ENCODE assay signal across 21 cellular contexts in the genomic region with DNA sequence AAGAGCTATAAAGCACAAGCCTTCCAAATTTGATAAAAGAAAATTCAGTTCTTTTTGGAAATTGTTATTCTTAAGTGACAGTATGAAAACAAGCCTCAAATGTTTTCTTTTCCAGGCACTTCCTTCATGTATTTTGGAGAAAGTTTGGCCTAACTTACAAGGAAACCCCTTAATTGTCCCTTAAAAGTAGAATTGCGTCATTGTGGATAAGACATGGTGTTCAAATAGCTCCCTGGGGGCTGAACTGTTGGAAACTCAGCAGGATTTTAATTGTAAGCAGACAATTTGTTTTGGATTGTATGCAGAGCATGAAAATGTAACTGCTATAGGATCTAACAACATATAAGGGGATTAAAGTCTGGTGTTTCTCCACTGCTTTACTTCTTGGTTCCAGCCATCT. TPM values are rescaled to one million over a fixed set of nuclear protein-coding genes. Genes with fewer than 3 reads are reported as not detected.
A peak's percentile ranks its signal among the peaks of the same experiment; 100 is the strongest.
DNase-seq lines count a peak whose midpoint lies in the region; ATAC-seq, FAIRE-seq and TF ChIP-seq lines count a peak whose summit lies in the region.
"Had no signal": no experiment of that assay in that cellular context is flagged by ENCODE, and none has a peak within 500 bp of the region (broad histone marks: within the 10 kb centered on the region; RNA-seq: fewer than 3 reads in every experiment).

No MANE protein-coding gene starts in this region.

- H3K18ac ChIP-seq in IMR-90 (ENCODE audit: low read depth, low read length): no peak overlapping the region

- H3K36me3 ChIP-seq in IMR-90 (ENCODE audit: control insufficient read depth, insufficient read depth, low read length) (no peaks in the 10 kb centered on the region), kidney (ENCODE audit: control insufficient read depth in 1 of 2, insufficient read depth in 2 of 2, low read length in 2 of 2) (no peaks in the 10 kb centered on the region), tibial artery (no peaks in the 10 kb centered on the region)
- H3K36me3 ChIP-seq: spleen had no signal

- no peak for ATAC-seq in IMR-90 (ENCODE audit: low read depth)
- ATAC-seq in left colon: no peak
- ATAC-seq: mucosa of descending colon; stimulated activated naive CD8-positive, alpha-beta T cell treated with anti-CD3 and anti-CD28 coated beads, Interleukin-15, amount 100 ng/mL, for 72 hours had no signal

- H3K27me3 ChIP-seq in IMR-90 (ENCODE audit: control insufficient read depth, insufficient read depth, low read length) (no peaks in the 10 kb centered on the region), tibial artery (no peaks in the 10 kb centered on the region)
- H3K27me3 ChIP-seq: spleen had no signal

- DNase-seq in IMR-90 (no peak), fibroblast of peridontal ligament (ENCODE audit: extremely low read depth) (peak; percentile 84), kidney (no peak), tibial artery (peak in 1 of 2 donors; percentile 40), HUDEP-2 (lab: John Stamatoyannopoulos, UW; ENCODE audit: unreplicated experiment in 76 of 76) (no peak), left colon (no peak), HCEC 1CT (no peak)
- DNase-seq in central memory CD4-positive, alpha-beta T cell: no peak
- DNase-seq: activated CD4-positive, alpha-beta T cell treated with anti-CD3 and anti-CD28 coated beads, Interleukin-2, amount 10 ng/mL, durations not matched to agents 24 days and 14 days; CD4-positive, alpha-beta memory T cell; dermis blood vessel endothelial cell; DMS153; GDM1; KG1; mucosa of descending colon; NCI-H2227 treated with DMSO at 0.1 percent for 48 hours; NCI-H82; spleen; stimulated activated CD4-positive, alpha-beta T cell treated with anti-CD3 and anti-CD28 coated beads, Interleukin-4, amount 100 ng/mL, for 24 hours; stimulated activated naive CD8-positive, alpha-beta T cell treated with anti-CD3 and anti-CD28 coated beads, Interleukin-15, amount 100 ng/mL, for 72 hours; T-helper 1 cell had no signal

- POLR2A ChIA-PET in IMR-90 (lab: Charles Lee; ENCODE audit: unreplicated experiment): no interaction called here

- H4K20me1 ChIP-seq in IMR-90 (ENCODE audit: insufficient read depth, low read length): no peaks in the 10 kb centered on the region

- no peaks in the 10 kb centered on the region for H3K79me1 ChIP-seq in IMR-90 (ENCODE audit: low read depth in 1 of 2, low read length in 2 of 2)

- no peaks in the 10 kb centered on the region for H3K9me1 ChIP-seq in IMR-90 (ENCODE audit: insufficient read depth, low read length)

- WGBS in IMR-90 (ENCODE audit: extremely low coverage in 2 of 2, insufficient read length in 1 of 2), 2 experiments: no CpG with 5 or more reads among the region's 1 CpG

- H3K4me2 ChIP-seq in IMR-90 (ENCODE audit: low read depth, low read length): no peak overlapping the region

- no peak overlapping the region for H2AFZ ChIP-seq in IMR-90 (replicated peaks; ENCODE audit: low read length, poor library complexity)

- H2BK120ac ChIP-seq in IMR-90 (ENCODE audit: low read depth, low read length): no peak overlapping the region

- no peak overlapping the region for H4K5ac ChIP-seq in IMR-90 (ENCODE audit: low read depth, low read length)

- no TSS peak for BruUV-seq in IMR-90 (replicated peaks; lab: Mats Ljungman, UMichigan)

- H3K4ac ChIP-seq in IMR-90 (ENCODE audit: low read depth, low read length): no peak overlapping the region

- CTCF ChIA-PET in IMR-90 (lab: Yijun Ruan, JAX): no interaction called here

- H3K23ac ChIP-seq in IMR-90 (ENCODE audit: low read depth, low read length): no peak overlapping the region

- TF ChIP-seq RAD21 in IMR-90 (IDR thresholded peaks at IDR 0.05; ENCODE audit: low read length): no peak

- no peak overlapping the region for H4K91ac ChIP-seq in IMR-90 (ENCODE audit: insufficient read depth, low read depth, low read length)

- dilution Hi-C loops in IMR-90 (cut with HindIII; ENCODE audit: low sequenced_read_pairs, unreplicated experiment): no loop called here

- H3K4me1 ChIP-seq in IMR-90 (ENCODE audit: control insufficient read depth, insufficient read depth, low read length) (no peaks in the 10 kb centered on the region), kidney (ENCODE audit: control insufficient read depth in 1 of 2, insufficient read depth in 1 of 2, low read depth in 1 of 2, low read length in 2 of 2) (peaks cover 4% of the 10 kb centered on the region in 2 donors), tibial artery (peaks cover 0 to 33% (median 16%) of the 10 kb centered on the region in 4 donors)

- FAIRE-seq in kidney (lab: Jason Lieb, UNC): peak; percentile 62

- no peak overlapping the region for H2BK15ac ChIP-seq in IMR-90 (ENCODE audit: low read depth, low read length)

- H2BK20ac ChIP-seq in IMR-90 (ENCODE audit: low read depth, low read length): no peak overlapping the region

- no peak overlapping the region for H2AK9ac ChIP-seq in IMR-90 (replicated peaks; ENCODE audit: low read depth, low read length, poor library complexity)

- no peak overlapping the region for H3K9ac ChIP-seq in IMR-90 (ENCODE audit: low read depth, low read length)
- no peak overlapping the region for H3K9ac ChIP-seq in kidney (ENCODE audit: low read length in 2 of 2)

- TF ChIP-seq CTCF in IMR-90 (conservative IDR thresholded peaks at IDR 0.05; ENCODE audit: low read depth, low read length) (no peak), kidney (IDR thresholded peaks at IDR 0.05; ENCODE audit: borderline replicate concordance, extremely low read depth, insufficient read depth) (no peak), tibial artery (IDR thresholded peaks at IDR 0.05) (no peak)

- H3K14ac ChIP-seq in IMR-90 (replicated peaks; ENCODE audit: low read depth, low read length): no peak overlapping the region

- H3K27ac ChIP-seq in IMR-90 (ENCODE audit: insufficient read depth, low read length) (no peak overlapping the region), kidney (ENCODE audit: low read depth in 2 of 2, low read length in 2 of 2) (no peak overlapping the region), tibial artery (peak overlapping the region; percentile 42 to 49)
- H3K27ac ChIP-seq: spleen had no signal

- H2BK5ac ChIP-seq in IMR-90 (ENCODE audit: low read depth, low read length, poor library complexity, severe bottlenecking): no peak overlapping the region

- in situ Hi-C loops in IMR-90 (cut with MboI; ENCODE audit: low sequenced_read_pairs): no loop called here

- H2AK5ac ChIP-seq in IMR-90 (ENCODE audit: low read depth, low read length): no peak overlapping the region

- intact Hi-C loops in IMR-90 (cut with micrococcal nuclease) (no loop called here), kidney (cut with DNase I) (no loop called here), tibial artery (cut with DNase I; ENCODE audit: low total_unique reads) (no loop called here), left colon (cut with DNase I, micrococcal nuclease) (no loop called here)

- H3K4me3 ChIP-seq in IMR-90 (ENCODE audit: insufficient read depth, low read depth, low read length) (no peak overlapping the region), kidney (ENCODE audit: low read length in 2 of 2) (no peak overlapping the region), tibial artery (no peak overlapping the region)
- H3K4me3 ChIP-seq: mucosa of descending colon, spleen had no signal

- no peak overlapping the region for H4K8ac ChIP-seq in IMR-90 (ENCODE audit: low read depth in 2 of 2, low read length in 2 of 2)

- H3K56ac ChIP-seq in IMR-90 (ENCODE audit: extremely low read depth, insufficient read depth, low read length): no peak overlapping the region

- no peaks in the 10 kb centered on the region for H3K9me3 ChIP-seq in IMR-90 (ENCODE audit: control insufficient read depth, insufficient read depth, low read length)
- H3K9me3 ChIP-seq in kidney (ENCODE audit: control insufficient read depth in 1 of 2, low read length in 2 of 2): no peaks in the 10 kb centered on the region
- no peaks in the 10 kb centered on the region for H3K9me3 ChIP-seq in tibial artery
- H3K9me3 ChIP-seq: mucosa of descending colon, spleen had no signal

- no peak for TF ChIP-seq POLR2A in IMR-90 (IDR thresholded peaks at IDR 0.05; ENCODE audit: low read depth, low read length)

TF ChIP-seq in IMR-90, 13 proteins besides CTCF, POLR2A, EP300 and RAD21:
- TF ChIP-seq, protein P1, sequence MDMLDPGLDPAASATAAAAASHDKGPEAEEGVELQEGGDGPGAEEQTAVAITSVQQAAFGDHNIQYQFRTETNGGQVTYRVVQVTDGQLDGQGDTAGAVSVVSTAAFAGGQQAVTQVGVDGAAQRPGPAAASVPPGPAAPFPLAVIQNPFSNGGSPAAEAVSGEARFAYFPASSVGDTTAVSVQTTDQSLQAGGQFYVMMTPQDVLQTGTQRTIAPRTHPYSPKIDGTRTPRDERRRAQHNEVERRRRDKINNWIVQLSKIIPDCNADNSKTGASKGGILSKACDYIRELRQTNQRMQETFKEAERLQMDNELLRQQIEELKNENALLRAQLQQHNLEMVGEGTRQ (IDR thresholded peaks at IDR 0.05; ENCODE audit: low read depth, low read length): no peak
- TF ChIP-seq BHLHE40 (IDR thresholded peaks at IDR 0.05; ENCODE audit: low read depth, low read length) (no peak), MXI1 (IDR thresholded peaks at IDR 0.05; ENCODE audit: borderline replicate concordance, low read depth, low read length) (no peak), FOS (IDR thresholded peaks at IDR 0.05; ENCODE audit: low read depth, low read length) (no peak), NFE2L2 (IDR thresholded peaks at IDR 0.05; ENCODE audit: low read depth, low read length) (no peak), CEBPB (IDR thresholded peaks at IDR 0.05; ENCODE audit: low read depth, low read length) (0 out of 2 replicates have a peak, but pooled peaks have one; percentile 16)

RNA-seq across cellular contexts. Expression of a gene that starts 35.4 kb away (rescaled TPM):
- 12.8 and 14.0 TPM in 2 replicates for total RNA-seq in IMR-90 (2012; rRNA removed)
- polyA plus RNA-seq in IMR-90 (2012; rRNA removed): 5.6 TPM in 2 replicates
- 4.3 and 6.0 TPM in 2 replicates for polyA plus RNA-seq in IMR-90 (2012; cell fraction: cytosol; rRNA removed)
- 2.6 and 7.4 TPM in 2 replicates for polyA plus RNA-seq in IMR-90 (2012; cell fraction: nucleus; rRNA removed; ENCODE audit: low replicate concordance)
- total RNA-seq in kidney: 31.0 TPM
- 11.2 TPM for polyA plus RNA-seq in kidney (ENCODE audit: insufficient read depth, low read depth, low replicate concordance)
- 10 to 100 TPM; 17.3 to 24.1 TPM for total RNA-seq in left colon

Comparison
In these comparisons a context has a peak if more than half of its experiments do, and no peak if none do; other contexts are left out.
1. H3K27ac ChIP-seq: peak in tibial artery (2 of 2); none in IMR-90 (single experiment) and kidney (0 of 2).